In the genomic region with DNA sequence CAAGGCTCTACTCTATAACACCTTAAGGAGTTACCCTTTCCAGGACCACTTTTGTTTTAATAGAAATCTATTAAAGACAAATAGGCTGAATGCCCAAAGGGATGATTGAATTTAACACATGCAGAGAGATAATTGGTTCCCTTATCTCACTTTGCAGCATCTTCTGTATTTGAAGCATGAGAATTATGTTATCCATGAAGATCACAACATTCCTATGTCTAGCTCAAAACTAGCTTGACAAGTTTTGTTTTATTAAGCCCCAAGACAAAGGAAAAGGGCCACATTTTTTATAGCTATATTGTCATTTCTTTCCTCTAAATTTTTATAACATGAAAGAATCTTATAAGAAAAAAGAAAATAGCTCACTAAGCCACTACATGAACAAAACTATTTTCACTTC, we compare ENCODE assay signal across 8 cellular contexts. TPM values are rescaled to one million over a fixed set of nuclear protein-coding genes. Genes with fewer than 3 reads are reported as not detected.
"Had no signal": no experiment of that assay in that cellular context is flagged by ENCODE, and none has a peak within 500 bp of the region (broad histone marks: within the 10 kb centered on the region; RNA-seq: fewer than 3 reads in every experiment).

No MANE protein-coding gene starts in this region.

- H3K9me3 Mint-ChIP-seq: IgD-negative memory B cell had no signal

- ATAC-seq: HepG2, K562 had no signal

- H3K4me3 ChIP-seq: K562 had no signal

- H3K27me3 Mint-ChIP-seq: IgD-negative memory B cell had no signal

- H3K36me3 Mint-ChIP-seq: IgD-negative memory B cell had no signal

- DNase-seq: IMR-90, KBM-7 had no signal

- H3K27ac Mint-ChIP-seq: IgD-negative memory B cell had no signal

- H3K4me3 Mint-ChIP-seq: IgD-negative memory B cell had no signal

- H3K4me1 Mint-ChIP-seq: IgD-negative memory B cell had no signal

- H3K27ac ChIP-seq: HL-60 had no signal

RNA-seq across cellular contexts. Expression of gene FTMT, which starts 57.9 kb away (rescaled TPM):
- total RNA-seq: HepG2, HT-29, HT1080, IMR-90, K562 had no signal
- polyA plus RNA-seq: HepG2, IgD-negative memory B cell, IMR-90, K562 had no signal
